12 cellular contexts compared by ENCODE assay signal in the genomic region with DNA sequence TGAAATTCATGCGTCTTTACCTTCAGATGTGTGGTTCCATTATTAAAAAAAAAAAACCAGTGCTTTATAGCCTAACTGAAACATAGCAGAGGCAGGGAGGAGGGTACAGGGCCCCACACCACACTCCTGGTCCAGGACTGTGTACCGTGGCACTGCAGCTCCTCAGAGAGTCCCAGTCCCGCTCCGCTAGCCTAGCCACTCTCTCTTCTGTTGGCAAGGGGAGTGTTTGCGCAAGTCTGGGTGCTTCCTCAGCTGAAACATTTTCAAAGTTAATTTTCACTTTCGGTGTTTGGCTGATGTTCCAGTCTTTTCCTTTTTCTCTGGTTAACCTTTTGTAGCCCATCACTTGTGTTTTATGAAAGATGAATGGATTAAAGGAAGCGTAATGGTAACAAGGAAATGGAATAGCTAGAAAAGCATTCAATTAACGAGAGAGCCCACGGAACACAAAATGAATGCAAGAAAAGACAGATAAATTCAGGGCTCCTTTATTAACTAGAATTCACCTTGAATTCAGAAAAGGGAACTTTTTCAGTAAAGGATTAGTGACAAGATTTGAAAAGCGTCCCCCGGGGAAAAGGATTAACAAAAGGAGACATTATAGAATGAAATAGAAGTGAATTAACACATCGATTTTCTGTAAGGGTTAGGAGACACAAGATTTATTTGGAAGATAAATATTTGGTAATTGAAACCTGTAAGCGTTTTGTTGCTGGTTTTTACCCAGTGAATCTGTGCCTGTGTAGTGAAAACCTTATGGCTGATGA.
"Had no signal": no experiment of that assay in that cellular context is flagged by ENCODE, and none has a peak within 500 bp of the region (broad histone marks: within the 10 kb centered on the region; RNA-seq: fewer than 3 reads in every experiment).

No MANE protein-coding gene starts in this region.

- H3K9me3 ChIP-seq: body of pancreas, thoracic aorta had no signal

- H3K27ac ChIP-seq: body of pancreas, thoracic aorta had no signal

- H3K27me3 ChIP-seq: body of pancreas had no signal

- FAIRE-seq: urothelium cell line had no signal

- H3K4me3 ChIP-seq: body of pancreas, thoracic aorta had no signal

- H3K36me3 ChIP-seq: thoracic aorta had no signal

- H3K4me1 ChIP-seq: body of pancreas had no signal

- DNase-seq: activated effector memory CD4-positive, alpha-beta T cell treated with anti-CD3 and anti-CD28 coated beads, Interleukin-2, amount 50 U/mL, for 16 hours; activated T-cell treated with anti-CD3 and anti-CD28 coated beads, Interleukin-2, amount 50 U/mL, for 1 hour; amniotic stem cell; body of pancreas; effector memory CD8-positive, alpha-beta T cell; erythroblast; hippocampal formation; mesenchymal stem cell; stimulated activated CD4-positive, alpha-beta T cell treated with anti-CD3 and anti-CD28 coated beads, Interleukin-4, amount 100 ng/mL, for 4 hours; stimulated activated naive CD8-positive, alpha-beta T cell treated with anti-CD3 and anti-CD28 coated beads, Interleukin-15, amount 100 ng/mL, for 72 hours had no signal
